Comparison of ENCODE assay signal across 8 cellular contexts in the genomic region with DNA sequence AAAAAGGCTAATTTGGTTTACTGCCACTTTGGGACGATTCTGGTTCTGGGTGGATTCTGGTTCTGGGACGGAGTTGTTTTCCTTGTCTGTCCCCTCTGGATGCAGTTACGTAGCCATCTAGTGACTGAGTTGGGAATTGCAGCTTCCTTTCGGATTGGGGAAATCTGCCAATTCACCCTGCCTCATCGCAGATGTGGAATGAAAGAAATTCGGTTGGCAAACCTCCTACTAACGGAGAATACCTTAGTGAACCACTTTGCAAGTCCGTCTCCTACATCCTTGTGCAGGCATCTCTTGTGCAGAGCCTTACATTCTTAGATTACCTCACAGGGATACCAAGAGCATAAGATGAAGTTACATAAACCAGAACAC. TPM values are rescaled to one million over a fixed set of nuclear protein-coding genes. Genes with fewer than 3 reads are reported as not detected.
DNase-seq lines count a peak whose midpoint lies in the region; ATAC-seq and TF ChIP-seq lines count a peak whose summit lies in the region.

No MANE protein-coding gene starts in this region.

- H3K36me3 Mint-ChIP-seq in activated naive CD4-positive, alpha-beta T cell treated with anti-CD3 and anti-CD28 coated beads, Interleukin-2, amount 50 U/mL, for 72 hours: no peaks in the 10 kb centered on the region
- H3K36me3 Mint-ChIP-seq in glutamatergic neuron (ENCODE audit: unreplicated experiment): no peaks in the 10 kb centered on the region

- 3% methylated on average over 8 of the region's 8 CpGs for WGBS in SK-N-SH (ENCODE audit: low lambda C conversion rate)
- WGBS in ovary, 3 donors: 0 to 1% (median 0%) methylated on average over 8 of the region's 8 CpGs

- no peaks in the 10 kb centered on the region for H3K27me3 Mint-ChIP-seq in glutamatergic neuron (ENCODE audit: unreplicated experiment)

- H3K27ac Mint-ChIP-seq in activated naive CD4-positive, alpha-beta T cell treated with anti-CD3 and anti-CD28 coated beads, Interleukin-2, amount 50 U/mL, for 72 hours: peak overlapping the region in 1 of 2 donors; percentile 91
- no peak overlapping the region for H3K27ac Mint-ChIP-seq in glutamatergic neuron (ENCODE audit: unreplicated experiment)

- TF ChIP-seq CTCF in MM.1S (IDR thresholded peaks at IDR 0.05; ENCODE audit: low read length): peak; percentile 96
- peak; percentile 97 for TF ChIP-seq CTCF in SK-N-SH (IDR thresholded peaks at IDR 0.05)
- peak; percentile 97 for TF ChIP-seq CTCF in glutamatergic neuron (IDR thresholded peaks at IDR 0.05; ENCODE audit: partially characterized antibody, unreplicated experiment)
- peak; percentile 83 to 85 (median 84) for TF ChIP-seq CTCF in ovary (IDR thresholded peaks at IDR 0.05)
- peak; percentile 91 to 95 for TF ChIP-seq CTCF in tibial artery (IDR thresholded peaks at IDR 0.05)

- TF ChIP-seq EP300 in SK-N-SH (IDR thresholded peaks at IDR 0.05; ENCODE audit: borderline replicate concordance in 1 of 2, low read depth in 1 of 2, low read length in 1 of 2) (no peak), ovary (IDR thresholded peaks at IDR 0.05) (no peak)

- no peaks in the 10 kb centered on the region for H3K9me3 Mint-ChIP-seq in activated naive CD4-positive, alpha-beta T cell treated with anti-CD3 and anti-CD28 coated beads, Interleukin-2, amount 50 U/mL, for 72 hours
- H3K9me3 Mint-ChIP-seq in glutamatergic neuron (ENCODE audit: unreplicated experiment): no peaks in the 10 kb centered on the region

- H3K9me2 ChIP-seq in MM.1S (replicated peaks; ENCODE audit: insufficient read depth, low read length) (no peaks in the 10 kb centered on the region), SK-N-SH (no peaks in the 10 kb centered on the region)

- H3K36me3 ChIP-seq in MM.1S (replicated peaks; ENCODE audit: insufficient read depth, low read length): no peaks in the 10 kb centered on the region
- no peaks in the 10 kb centered on the region for H3K36me3 ChIP-seq in SK-N-SH (replicated peaks in 1 of 2; ENCODE audit: control insufficient read depth in 1 of 2, insufficient read depth in 2 of 2, low read length in 1 of 2)
- no peaks in the 10 kb centered on the region for H3K36me3 ChIP-seq in ovary
- no peaks in the 10 kb centered on the region for H3K36me3 ChIP-seq in tibial artery

- H3K4me2 ChIP-seq in MM.1S (ENCODE audit: low read depth, low read length) (peak overlapping the region; percentile 73), SK-N-SH (peak overlapping the region; percentile 59)

- H2AFZ ChIP-seq in MM.1S (ENCODE audit: low read length) (peak overlapping the region; percentile 74), SK-N-SH (ENCODE audit: low read depth) (peak overlapping the region; percentile 92)

- peak; percentile 94 for TF ChIP-seq RAD21 in SK-N-SH (IDR thresholded peaks at IDR 0.05; ENCODE audit: low read length)

- peaks cover 22% of the 10 kb centered on the region for H3F3A ChIP-seq in MM.1S (ENCODE audit: insufficient read depth, low read length)
- H3F3A ChIP-seq in SK-N-SH (replicated peaks; ENCODE audit: insufficient read depth): no peaks in the 10 kb centered on the region

- H3K9ac ChIP-seq in MM.1S (ENCODE audit: low read length) (peak overlapping the region; percentile 24; the same call in 1 of the 2 replicates), SK-N-SH (peak overlapping the region; percentile 22; the same call in 1 of the 2 replicates)

- H3K4me1 ChIP-seq in MM.1S (ENCODE audit: low read length) (peaks cover 35% of the 10 kb centered on the region), SK-N-SH (ENCODE audit: control insufficient read depth in 1 of 2, insufficient read depth in 2 of 2, low read depth in 1 of 2, low read length in 1 of 2) (peaks cover 0 to 20% of the 10 kb centered on the region in 2 experiments; a peak in 1 of 4 replicates), ovary (ENCODE audit: insufficient read depth) (peaks cover 1% of the 10 kb centered on the region), tibial artery (peaks cover 0 to 6% (median 2%) of the 10 kb centered on the region in 4 donors)

- H3K27me3 ChIP-seq in MM.1S (replicated peaks; ENCODE audit: insufficient read depth, low read length): no peaks in the 10 kb centered on the region
- peaks cover 5% of the 10 kb centered on the region; the same call in 1 of the 2 replicates for H3K27me3 ChIP-seq in SK-N-SH (ENCODE audit: insufficient read depth)
- no peaks in the 10 kb centered on the region for H3K27me3 ChIP-seq in ovary
- no peaks in the 10 kb centered on the region for H3K27me3 ChIP-seq in tibial artery

- peak in 1 of 2 donors; percentile 16 for ATAC-seq in activated naive CD4-positive, alpha-beta T cell treated with anti-CD3 and anti-CD28 coated beads, Interleukin-2, amount 50 U/mL, for 72 hours
- ATAC-seq in HG03520 (IDR thresholded peaks at IDR 0.05; ENCODE audit: unreplicated experiment): no peak

- DNase-seq in Daoy (ENCODE audit: low read depth): peak; percentile 89
- DNase-seq in MM.1S: peak; percentile 76
- peak; percentile 76 for DNase-seq in SK-N-SH
- DNase-seq in activated naive CD4-positive, alpha-beta T cell treated with anti-CD3 and anti-CD28 coated beads, Interleukin-2, amount 50 U/mL, for 72 hours (ENCODE audit: low spot score in 2 of 2): peak; percentile 62 to 80
- DNase-seq in glutamatergic neuron: peak; percentile 62
- peak; percentile 62 to 76 (median 72) for DNase-seq in ovary
- DNase-seq in tibial artery: peak; percentile 72 to 74

- H3K79me2 ChIP-seq in MM.1S (ENCODE audit: low read length): no peaks in the 10 kb centered on the region
- no peaks in the 10 kb centered on the region for H3K79me2 ChIP-seq in SK-N-SH (ENCODE audit: insufficient read depth)

- H4K20me1 ChIP-seq in MM.1S (ENCODE audit: insufficient read depth, low read length): no peaks in the 10 kb centered on the region
- H4K20me1 ChIP-seq in SK-N-SH (ENCODE audit: insufficient read depth): no peaks in the 10 kb centered on the region

- no peak overlapping the region for H3K27ac ChIP-seq in MM.1S (ENCODE audit: low read length)
- no peak overlapping the region for H3K27ac ChIP-seq in SK-N-SH (ENCODE audit: low read depth in 2 of 2, low read length in 1 of 2)
- H3K27ac ChIP-seq in ovary: no peak overlapping the region
- H3K27ac ChIP-seq in tibial artery: peak overlapping the region; percentile 4 to 30

- H3K9me3 ChIP-seq in MM.1S (replicated peaks; ENCODE audit: insufficient read depth, low read length): no peaks in the 10 kb centered on the region
- no peaks in the 10 kb centered on the region for H3K9me3 ChIP-seq in SK-N-SH
- no peaks in the 10 kb centered on the region for H3K9me3 ChIP-seq in ovary
- no peaks in the 10 kb centered on the region for H3K9me3 ChIP-seq in tibial artery

- TF ChIP-seq POLR2A in ovary (IDR thresholded peaks at IDR 0.05): no peak

- H3K4me1 Mint-ChIP-seq in glutamatergic neuron (ENCODE audit: low read depth, unreplicated experiment): no peaks in the 10 kb centered on the region

- H3K4me3 Mint-ChIP-seq in glutamatergic neuron (ENCODE audit: unreplicated experiment): no peak overlapping the region

- POLR2A ChIA-PET in SK-N-SH (lab: Yijun Ruan, JAX): no interaction called here

- peak overlapping the region; percentile 65 for H3K4me3 ChIP-seq in MM.1S (ENCODE audit: low read length)
- H3K4me3 ChIP-seq in SK-N-SH (ENCODE audit: low read depth in 2 of 2, low read length in 1 of 2): peak overlapping the region; percentile 42 to 55; a peak in 3 of 4 replicates
- peak overlapping the region; percentile 29 for H3K4me3 ChIP-seq in ovary
- peak overlapping the region; percentile 27 to 40 for H3K4me3 ChIP-seq in tibial artery

- CTCF ChIA-PET in SK-N-SH (lab: Yijun Ruan, JAX): interaction anchor here (0.5 to 3.4 kb wide), 51 partner anchors 8 to 519 kb away, joined by 3 to 58 read pairs (median 4); a partner anchor contains a TSS

- intact Hi-C loops in ovary (cut with DNase I): loop anchor here (5.0 to 10.0 kb wide), 2 partner anchors 202 to 205 kb away; no protein-coding TSS in a partner anchor
- intact Hi-C loops in tibial artery (cut with DNase I; ENCODE audit: low total_unique reads): loop anchor here (2.0 kb wide), 1 partner anchor 202 kb away; no protein-coding TSS in a partner anchor

TF ChIP-seq in SK-N-SH, 30 proteins besides CTCF, POLR2A, EP300 and RAD21 (continues in another document):
- TF ChIP-seq TCF12 (IDR thresholded peaks at IDR 0.05): peak; percentile 64
- TF ChIP-seq TAF1 (IDR thresholded peaks at IDR 0.05; ENCODE audit: borderline replicate concordance, low read depth, low read length): no peak; the same call in 1 of the 2 replicates
- TF ChIP-seq CHD2 (IDR thresholded peaks at IDR 0.05; ENCODE audit: low read length, partially characterized antibody): peak; percentile 44
- TF ChIP-seq FOXM1 (IDR thresholded peaks at IDR 0.05; ENCODE audit: low read depth): no peak
- TF ChIP-seq GATA2 (CRISPR knock-in tag; IDR thresholded peaks at IDR 0.05): no peak
- TF ChIP-seq SMC3 (IDR thresholded peaks at IDR 0.05; ENCODE audit: low read depth, low read length): peak; percentile 90
- TF ChIP-seq, protein P1, sequence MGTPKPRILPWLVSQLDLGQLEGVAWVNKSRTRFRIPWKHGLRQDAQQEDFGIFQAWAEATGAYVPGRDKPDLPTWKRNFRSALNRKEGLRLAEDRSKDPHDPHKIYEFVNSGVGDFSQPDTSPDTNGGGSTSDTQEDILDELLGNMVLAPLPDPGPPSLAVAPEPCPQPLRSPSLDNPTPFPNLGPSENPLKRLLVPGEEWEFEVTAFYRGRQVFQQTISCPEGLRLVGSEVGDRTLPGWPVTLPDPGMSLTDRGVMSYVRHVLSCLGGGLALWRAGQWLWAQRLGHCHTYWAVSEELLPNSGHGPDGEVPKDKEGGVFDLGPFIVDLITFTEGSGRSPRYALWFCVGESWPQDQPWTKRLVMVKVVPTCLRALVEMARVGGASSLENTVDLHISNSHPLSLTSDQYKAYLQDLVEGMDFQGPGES (IDR thresholded peaks at IDR 0.05; ENCODE audit: low read depth, low read length): no peak
- peak; percentile 18; the same call in 1 of the 2 replicates for TF ChIP-seq POLR2AphosphoS5 (IDR thresholded peaks at IDR 0.05; ENCODE audit: low read depth, low read length)
- TF ChIP-seq SIN3A (IDR thresholded peaks at IDR 0.05; ENCODE audit: borderline replicate concordance, low read depth, low read length): no peak
- TF ChIP-seq RXRA (IDR thresholded peaks at IDR 0.05; ENCODE audit: borderline replicate concordance, low read depth): no peak
- no peak for TF ChIP-seq FOXJ3 (CRISPR knock-in tag; IDR thresholded peaks at IDR 0.05)
- no peak for TF ChIP-seq RCOR1 (IDR thresholded peaks at IDR 0.05; ENCODE audit: low read length)

RNA-seq across cellular contexts. Expression of a gene that starts 31.5 kb away (rescaled TPM):
- total RNA-seq in Daoy (2014; rRNA removed; shearing (Covaris generic)): 16.4 and 18.7 TPM in 2 replicates
- polyA plus RNA-seq in SK-N-SH (2012; rRNA removed): 1.6 and 2.0 TPM in 2 replicates
- 2.5 and 3.1 TPM in 2 replicates for polyA plus RNA-seq in SK-N-SH (2012; cell fraction: cytosol; rRNA removed)
- polyA plus RNA-seq in SK-N-SH (2012; cell fraction: nucleus; rRNA removed): 1.4 and 2.5 TPM in 2 replicates
- total RNA-seq in activated naive CD4-positive, alpha-beta T cell treated with anti-CD3 and anti-CD28 coated beads, Interleukin-2, amount 50 U/mL, for 72 hours: 10 to 100 TPM; 11.2 to 14.3 TPM
- 15.9 TPM for total RNA-seq in glutamatergic neuron (ENCODE audit: unreplicated experiment)
- total RNA-seq in ovary: 10 to 100 TPM in 3 of 7 donors, 1 to 10 TPM in 4; 3.7 to 12.7 (median 8.6) TPM
- polyA plus RNA-seq in ovary: 1 to 10 TPM; 3.1 to 4.7 TPM

Comparison
In these comparisons a context has a peak if more than half of its experiments do, and no peak if none do; other contexts are left out.
1. H3K27ac ChIP-seq: peak in tibial artery (2 of 2); none in MM.1S (single experiment), SK-N-SH (0 of 2) and ovary (0 of 2).
2. Peak in every context shown above with its lines, with median percentiles within 50 percentile points of each other: DNase-seq, H3K4me3 ChIP-seq and CTCF ChIP-seq.